ENCODE assay signal across 8 cellular contexts in genomic region chr22:37166675-37167066, GRCh38. TPM values are rescaled to one million over a fixed set of nuclear protein-coding genes. Genes with fewer than 3 reads are reported as not detected.
DNase-seq lines count a peak whose midpoint lies in the region; ATAC-seq and TF ChIP-seq lines count a peak whose summit lies in the region.

No MANE protein-coding gene starts in this region.

- H3K27ac Mint-ChIP-seq in activated T-helper 2 cell treated with anti-CD3 and anti-CD28 coated beads, Interferon-gamma antibody, Interleukin-2, Interleukin-4, amounts not matched to agents 10 μg/mL and 5 μg/mL and 100 μg/mL, durations not matched to agents 14 hours and 24 hours and 36 hours = peak overlapping the region; percentile 79

- no peaks in the 10 kb centered on the region for H3K9me3 ChIP-seq in subcutaneous abdominal adipose tissue (ENCODE audit: control insufficient read depth in 5 of 5, low read length in 5 of 5)

- CTCF ChIA-PET in RWPE1 (lab: Yijun Ruan, JAX) = interaction anchor here (0.6 to 0.7 kb wide), 5 partner anchors 12 to 405 kb away, joined by 3 to 6 read pairs (median 4); no protein-coding TSS in a partner anchor

- H3K4me1 Mint-ChIP-seq in activated T-helper 2 cell treated with anti-CD3 and anti-CD28 coated beads, Interferon-gamma antibody, Interleukin-2, Interleukin-4, amounts not matched to agents 10 μg/mL and 5 μg/mL and 100 μg/mL, durations not matched to agents 14 hours and 24 hours and 36 hours (ENCODE audit: low read depth) = peaks cover 64% of the 10 kb centered on the region

- no peaks in the 10 kb centered on the region for H3K9me3 Mint-ChIP-seq in activated T-helper 2 cell treated with anti-CD3 and anti-CD28 coated beads, Interferon-gamma antibody, Interleukin-2, Interleukin-4, amounts not matched to agents 10 μg/mL and 5 μg/mL and 100 μg/mL, durations not matched to agents 14 hours and 24 hours and 36 hours

- TF ChIP-seq CTCF in HFF-Myc (IDR thresholded peaks at IDR 0.05; ENCODE audit: low read depth, low read length, missing control alignments) (peak; percentile 93), RWPE1 (conservative IDR thresholded peaks at IDR 0.05; ENCODE audit: low read depth) (peak; percentile 94)

- H3K9ac ChIP-seq in subcutaneous abdominal adipose tissue (ENCODE audit: low read length in 5 of 5) = peak overlapping the region in 3 of 5 donors; percentile 45 to 74 (median 48)

- ATAC-seq in GM21515 (IDR thresholded peaks at IDR 0.05; ENCODE audit: unreplicated experiment) = no peak

- peaks cover 0 to 4% (median 2%) of the 10 kb centered on the region in 5 donors for H3K27me3 ChIP-seq in subcutaneous abdominal adipose tissue (ENCODE audit: control insufficient read depth in 5 of 5, insufficient read depth in 4 of 5, low read length in 5 of 5)

- H3K36me3 Mint-ChIP-seq in activated T-helper 2 cell treated with anti-CD3 and anti-CD28 coated beads, Interferon-gamma antibody, Interleukin-2, Interleukin-4, amounts not matched to agents 10 μg/mL and 5 μg/mL and 100 μg/mL, durations not matched to agents 14 hours and 24 hours and 36 hours (ENCODE audit: low read depth) = no peaks in the 10 kb centered on the region

- no peaks in the 10 kb centered on the region for H3K27me3 Mint-ChIP-seq in activated T-helper 2 cell treated with anti-CD3 and anti-CD28 coated beads, Interferon-gamma antibody, Interleukin-2, Interleukin-4, amounts not matched to agents 10 μg/mL and 5 μg/mL and 100 μg/mL, durations not matched to agents 14 hours and 24 hours and 36 hours (ENCODE audit: low read depth)

- peak in 12 of 14 donors; percentile 9 to 72 (median 46) for DNase-seq in C1 segment of cervical spinal cord (lab: John Stamatoyannopoulos, UW)
- no peak for DNase-seq in HFF-Myc (ENCODE audit: extremely low read depth, low read depth)
- DNase-seq in RWPE1 (ENCODE audit: low spot score) = peak; percentile 74
- peak; percentile 75 for DNase-seq in activated T-helper 2 cell treated with anti-CD3 and anti-CD28 coated beads, Interferon-gamma antibody, Interleukin-2, Interleukin-4, amounts not matched to agents 10 μg/mL and 5 μg/mL and 100 μg/mL, durations not matched to agents 14 hours and 24 hours and 36 hours (ENCODE audit: low spot score)
- DNase-seq in fibroblast of the conjunctiva (ENCODE audit: low read depth) = peak; percentile 35
- peak; percentile 51 for DNase-seq in occipital lobe (lab: John Stamatoyannopoulos, UW)

- H3K27ac ChIP-seq in RWPE1 (no peak overlapping the region), subcutaneous abdominal adipose tissue (ENCODE audit: low read depth, low read length) (peak overlapping the region; percentile 60)

- intact Hi-C loops in activated T-helper 2 cell treated with anti-CD3 and anti-CD28 coated beads, Interferon-gamma antibody, Interleukin-2, Interleukin-4, amounts not matched to agents 10 μg/mL and 5 μg/mL and 100 μg/mL, durations not matched to agents 14 hours and 24 hours and 36 hours (cut with micrococcal nuclease) = loop anchor here (1.0 kb wide), 1 partner anchor 32 kb away; no protein-coding TSS in a partner anchor

- peak overlapping the region; percentile 68 for H3K4me3 Mint-ChIP-seq in activated T-helper 2 cell treated with anti-CD3 and anti-CD28 coated beads, Interferon-gamma antibody, Interleukin-2, Interleukin-4, amounts not matched to agents 10 μg/mL and 5 μg/mL and 100 μg/mL, durations not matched to agents 14 hours and 24 hours and 36 hours (ENCODE audit: low read depth)

- POLR2A ChIA-PET in RWPE1 (lab: Yijun Ruan, JAX; ENCODE audit: low non-redundant PET) = no interaction called here

- peaks cover 9 to 33% (median 30%) of the 10 kb centered on the region in 5 donors for H3K4me1 ChIP-seq in subcutaneous abdominal adipose tissue (ENCODE audit: control insufficient read depth in 5 of 5, insufficient read depth in 5 of 5, low read length in 5 of 5)

- H3K36me3 ChIP-seq in subcutaneous abdominal adipose tissue (ENCODE audit: control insufficient read depth in 5 of 5, insufficient read depth in 5 of 5, low read length in 5 of 5) = no peaks in the 10 kb centered on the region

- H3K4me3 ChIP-seq in HFF-Myc (replicated peaks; ENCODE audit: low read depth, low read length) = no peak overlapping the region
- H3K4me3 ChIP-seq in subcutaneous abdominal adipose tissue (ENCODE audit: low read depth in 1 of 5, low read length in 5 of 5) = peak overlapping the region in 3 of 5 donors; percentile 2 to 32 (median 30)

RNA-seq across cellular contexts. Expression of gene IL2RB, which starts 17.0 kb away (rescaled TPM):
- total RNA-seq in activated T-helper 2 cell treated with anti-CD3 and anti-CD28 coated beads, Interferon-gamma antibody, Interleukin-2, Interleukin-4, amounts not matched to agents 10 μg/mL and 5 μg/mL and 100 μg/mL, durations not matched to agents 14 hours and 24 hours and 36 hours = 404 and 410 TPM in 2 replicates
- total RNA-seq in occipital lobe = not detected

RNA-seq across cellular contexts. Expression of gene C1QTNF6, which starts 21.4 kb away (rescaled TPM):
- 7.5 and 7.7 TPM in 2 replicates for total RNA-seq in activated T-helper 2 cell treated with anti-CD3 and anti-CD28 coated beads, Interferon-gamma antibody, Interleukin-2, Interleukin-4, amounts not matched to agents 10 μg/mL and 5 μg/mL and 100 μg/mL, durations not matched to agents 14 hours and 24 hours and 36 hours
- total RNA-seq in occipital lobe = 5.3 TPM

RNA-seq across cellular contexts. Expression of gene SSTR3, which starts 45.6 kb away (rescaled TPM):
- 0.64 and 0.75 TPM in 2 replicates for total RNA-seq in activated T-helper 2 cell treated with anti-CD3 and anti-CD28 coated beads, Interferon-gamma antibody, Interleukin-2, Interleukin-4, amounts not matched to agents 10 μg/mL and 5 μg/mL and 100 μg/mL, durations not matched to agents 14 hours and 24 hours and 36 hours
- not detected for total RNA-seq in occipital lobe

RNA-seq across cellular contexts. Expression of gene TMPRSS6, which starts 57.2 kb away (rescaled TPM):
- total RNA-seq in activated T-helper 2 cell treated with anti-CD3 and anti-CD28 coated beads, Interferon-gamma antibody, Interleukin-2, Interleukin-4, amounts not matched to agents 10 μg/mL and 5 μg/mL and 100 μg/mL, durations not matched to agents 14 hours and 24 hours and 36 hours = 9.2 and 10.2 TPM in 2 replicates
- not detected for total RNA-seq in occipital lobe

Comparison
In these comparisons a context has a peak if more than half of its experiments do, and no peak if none do; other contexts are left out.
1. RNA of gene IL2RB, which starts 17.0 kb away (total RNA-seq): 404 to 410 TPM in activated T-helper 2 cell treated with anti-CD3 and anti-CD28 coated beads, Interferon-gamma antibody, Interleukin-2, Interleukin-4, amounts not matched to agents 10 μg/mL and 5 μg/mL and 100 μg/mL, durations not matched to agents 14 hours and 24 hours and 36 hours; not detected in occipital lobe (single experiment); every median in the first group is over 100 times any median in the second.